8 cellular contexts compared by ENCODE assay signal in genomic region chr1:206687251-206687914, GRCh38. TPM values are rescaled to one million over a fixed set of nuclear protein-coding genes. Genes with fewer than 3 reads are reported as not detected.
DNase-seq lines count a peak whose midpoint lies in the region; ATAC-seq and TF ChIP-seq lines count a peak whose summit lies in the region.

No MANE protein-coding gene starts in this region.

- peak overlapping the region; percentile 99 for H3K4me3 Mint-ChIP-seq in activated T-cell treated with anti-CD3 and anti-CD28 coated beads, Interleukin-2, amount 50 U/mL, for 4 hours
- H3K4me3 Mint-ChIP-seq in memory B cell = peak overlapping the region; percentile 97

- intact Hi-C loops in ascending aorta (cut with DNase I) = loop anchor here (5.0 kb wide), 1 partner anchor 180 kb away; the partner anchor contains the start of gene RASSF5

- peak overlapping the region; percentile 94 for H3K27ac Mint-ChIP-seq in memory B cell

- H3K4me3 ChIP-seq in ascending aorta (peak overlapping the region; percentile 72 to 89), tibial nerve (peak overlapping the region in 3 of 4 donors; percentile 76 to 88 (median 80))

- H3K36me3 ChIP-seq in ascending aorta (no peaks in the 10 kb centered on the region), tibial nerve (no peaks in the 10 kb centered on the region)

- no peaks in the 10 kb centered on the region for H3K9me3 Mint-ChIP-seq in activated T-cell treated with anti-CD3 and anti-CD28 coated beads, Interleukin-2, amount 50 U/mL, for 4 hours
- no peaks in the 10 kb centered on the region for H3K9me3 Mint-ChIP-seq in memory B cell

- peaks cover 22 to 53% of the 10 kb centered on the region in 2 donors for H3K4me1 ChIP-seq in ascending aorta
- peaks cover 0 to 72% (median 49%) of the 10 kb centered on the region in 4 donors for H3K4me1 ChIP-seq in tibial nerve

- H3K27ac ChIP-seq in ascending aorta (peak overlapping the region; percentile 95 to 98), tibial nerve (peak overlapping the region in 2 of 4 donors; percentile 96 to 97)

- no peak for ATAC-seq in activated T-cell treated with anti-CD3 and anti-CD28 coated beads, Interleukin-2, amount 50 U/mL, for 4 hours
- no peak for ATAC-seq in memory B cell (ENCODE audit: low read depth)
- ATAC-seq in HG03565 (IDR thresholded peaks at IDR 0.05; ENCODE audit: unreplicated experiment) = no peak

- H3K36me3 Mint-ChIP-seq in activated T-cell treated with anti-CD3 and anti-CD28 coated beads, Interleukin-2, amount 50 U/mL, for 4 hours (ENCODE audit: insufficient read depth) = peaks cover 4% of the 10 kb centered on the region
- peaks cover 6% of the 10 kb centered on the region for H3K36me3 Mint-ChIP-seq in memory B cell

- WGBS in tibial nerve, 2 donors = 59% methylated on average over 7 of the region's 7 CpGs

- H3K9me3 ChIP-seq in ascending aorta (no peaks in the 10 kb centered on the region), tibial nerve (no peaks in the 10 kb centered on the region)

- peaks cover 67% of the 10 kb centered on the region for H3K4me1 Mint-ChIP-seq in activated T-cell treated with anti-CD3 and anti-CD28 coated beads, Interleukin-2, amount 50 U/mL, for 4 hours (ENCODE audit: low read depth)
- peaks cover 58% of the 10 kb centered on the region for H3K4me1 Mint-ChIP-seq in memory B cell

- no peaks in the 10 kb centered on the region for H3K27me3 ChIP-seq in ascending aorta
- peaks cover 0 to 11% of the 10 kb centered on the region in 2 donors for H3K27me3 ChIP-seq in tibial nerve

- no peaks in the 10 kb centered on the region for H3K27me3 Mint-ChIP-seq in activated T-cell treated with anti-CD3 and anti-CD28 coated beads, Interleukin-2, amount 50 U/mL, for 4 hours (ENCODE audit: low read depth)
- no peaks in the 10 kb centered on the region for H3K27me3 Mint-ChIP-seq in memory B cell

- no peak for DNase-seq in activated T-cell treated with anti-CD3 and anti-CD28 coated beads, Interleukin-2, amount 50 U/mL, for 4 hours
- DNase-seq in activated T-cell treated with anti-CD3 and anti-CD28 coated beads for 4 hours (no peak), ascending aorta (ENCODE audit: low spot score in 2 of 2) (no peak), memory B cell (ENCODE audit: low spot score in 2 of 2) (no peak), tibial nerve (ENCODE audit: low spot score in 2 of 2) (no peak), SHP77 treated with DMSO at 0.1 percent for 48 hours (lab: John Stamatoyannopoulos, UW) (no peak)
- DNase-seq in stimulated activated CD4-positive, alpha-beta T cell treated with anti-CD3 and anti-CD28 coated beads, Interleukin-4, amount 100 ng/mL, for 24 hours = no peak

- TF ChIP-seq CTCF in ascending aorta (IDR thresholded peaks at IDR 0.05) = no peak
- TF ChIP-seq CTCF in tibial nerve (IDR thresholded peaks at IDR 0.05) = no peak

- no peak for TF ChIP-seq POLR2A in tibial nerve (IDR thresholded peaks at IDR 0.05)

- no peak for TF ChIP-seq EP300 in tibial nerve (IDR thresholded peaks at IDR 0.05)

RNA-seq across cellular contexts. Expression of gene MAPKAPK2, which starts 2.7 kb away (rescaled TPM):
- total RNA-seq in activated T-cell treated with anti-CD3 and anti-CD28 coated beads, Interleukin-2, amount 50 U/mL, for 4 hours = 100 to 1,000 TPM in 2 of 3 donors, 10 to 100 TPM in 1; 98.2 to 136 (median 135) TPM
- total RNA-seq in ascending aorta = 35.3 TPM
- total RNA-seq in tibial nerve = 10 to 100 TPM; 30.6 to 49.5 (median 38.2) TPM

RNA-seq across cellular contexts. Expression of gene DYRK3, which starts 52.0 kb away (rescaled TPM):
- total RNA-seq in activated T-cell treated with anti-CD3 and anti-CD28 coated beads, Interleukin-2, amount 50 U/mL, for 4 hours = 1 to 10 TPM; 5.3 to 7.7 (median 7.7) TPM
- total RNA-seq in ascending aorta = 17.9 TPM
- 10 to 100 TPM in 1 of 4 donors, 1 to 10 TPM in 3; 5.4 to 12.7 (median 5.7) TPM for total RNA-seq in tibial nerve
